In the genomic region with DNA sequence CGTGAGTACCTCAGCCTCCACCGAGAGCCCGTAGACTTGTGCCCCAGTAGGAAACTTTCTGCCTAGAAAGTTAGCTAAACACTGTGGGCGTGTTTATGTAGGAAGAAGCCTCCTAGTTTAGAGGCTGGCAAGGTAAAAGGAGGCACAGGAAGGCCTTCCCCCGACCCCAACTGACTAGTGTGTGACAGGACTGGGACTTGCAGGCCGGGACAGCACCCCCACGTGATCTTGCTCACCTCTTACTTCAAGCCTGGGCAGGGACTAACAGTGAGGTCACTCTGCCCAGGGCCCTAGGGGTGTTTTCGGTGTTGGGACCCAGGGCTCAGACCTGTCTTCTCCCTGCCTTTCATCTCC, we compare ENCODE assay signal across 8 cellular contexts. TPM values are rescaled to one million over a fixed set of nuclear protein-coding genes. Genes with fewer than 3 reads are reported as not detected.
DNase-seq lines count a peak whose midpoint lies in the region; ATAC-seq, FAIRE-seq and TF ChIP-seq lines count a peak whose summit lies in the region.

No MANE protein-coding gene starts in this region.

- CTCF ChIA-PET in CD8-positive, alpha-beta T cell (lab: Charles Lee): interaction anchor here (3.5 to 8.1 kb wide), 2 partner anchors 10 to 35 kb away, joined by 18 to 54 read pairs; no protein-coding TSS in a partner anchor
- CTCF ChIA-PET in naive thymus-derived CD4-positive, alpha-beta T cell (lab: Charles Lee): interaction anchor here (1.3 to 6.3 kb wide), 4 partner anchors 17 to 121 kb away, joined by 4 to 34 read pairs (median 5); no protein-coding TSS in a partner anchor

- POLR2A ChIA-PET in CD8-positive, alpha-beta T cell (lab: Charles Lee): interaction anchor here (1.0 to 3.1 kb wide), 6 partner anchors 12 to 173 kb away, joined by 4 to 14 read pairs (median 4); partner anchors contain the start of genes DUSP23, IGSF8 and SLAMF8
- POLR2A ChIA-PET in naive thymus-derived CD4-positive, alpha-beta T cell (lab: Charles Lee): interaction anchor here (0.6 to 4.6 kb wide), 9 partner anchors 8 to 913 kb away, joined by 3 to 30 read pairs (median 6); partner anchors contain the start of gene IGSF8

- H3K36me3 Mint-ChIP-seq in CD8-positive, alpha-beta T cell: peaks cover 28% of the 10 kb centered on the region
- peaks cover 0 to 24% (median 5%) of the 10 kb centered on the region in 5 donors for H3K36me3 Mint-ChIP-seq in naive thymus-derived CD4-positive, alpha-beta T cell

- FAIRE-seq in D721Med (lab: Jason Lieb, UNC) (no peak), GM12891 (lab: Jason Lieb, UNC) (no peak)

- H3K4me2 ChIP-seq in Loucy (ENCODE audit: low read depth, low read length, poor library complexity, severe bottlenecking): peak overlapping the region; percentile 99

- H3K4me1 Mint-ChIP-seq in CD8-positive, alpha-beta T cell (ENCODE audit: low read depth): peaks cover 47% of the 10 kb centered on the region
- peaks cover 31 to 50% (median 44%) of the 10 kb centered on the region in 7 donors for H3K4me1 Mint-ChIP-seq in naive thymus-derived CD4-positive, alpha-beta T cell

- H3K27ac ChIP-seq in CD8-positive, alpha-beta T cell (ENCODE audit: low read depth, low read length): peak overlapping the region; percentile 94
- peak overlapping the region; percentile 95 to 100 for H3K27ac ChIP-seq in coronary artery
- peak overlapping the region; percentile 95 for H3K27ac ChIP-seq in naive thymus-derived CD4-positive, alpha-beta T cell (ENCODE audit: low read depth, low read length)

- no peaks in the 10 kb centered on the region for H3K9me3 Mint-ChIP-seq in CD8-positive, alpha-beta T cell
- H3K9me3 Mint-ChIP-seq in naive thymus-derived CD4-positive, alpha-beta T cell: peaks cover 0 to 10% (median 0%) of the 10 kb centered on the region in 11 donors

- H3F3A ChIP-seq in Loucy (ENCODE audit: low read depth): no peaks in the 10 kb centered on the region

- peak overlapping the region; percentile 83 for H3K4me3 ChIP-seq in CD8-positive, alpha-beta T cell (ENCODE audit: low read depth, low read length)
- H3K4me3 ChIP-seq in Loucy (ENCODE audit: low read length, poor library complexity, severe bottlenecking): peak overlapping the region; percentile 91
- peak overlapping the region; percentile 87 for H3K4me3 ChIP-seq in coronary artery
- peak overlapping the region; percentile 95 for H3K4me3 ChIP-seq in naive thymus-derived CD4-positive, alpha-beta T cell (ENCODE audit: low read length)

- peak overlapping the region; percentile 96 for H3K9ac ChIP-seq in Loucy (ENCODE audit: low read depth, low read length, poor library complexity, severe bottlenecking)

- H3K4me3 Mint-ChIP-seq in CD8-positive, alpha-beta T cell: peak overlapping the region; percentile 95
- H3K4me3 Mint-ChIP-seq in naive thymus-derived CD4-positive, alpha-beta T cell: peak overlapping the region; percentile 88 to 99 (median 94)

- ATAC-seq in CD8-positive, alpha-beta T cell: peak; percentile 5
- peak; percentile 0 for ATAC-seq in GM21528 (IDR thresholded peaks at IDR 0.05; ENCODE audit: low FRiP score, unreplicated experiment)
- ATAC-seq in naive thymus-derived CD4-positive, alpha-beta T cell: peak; percentile 0

- no peaks in the 10 kb centered on the region for H3K27me3 Mint-ChIP-seq in CD8-positive, alpha-beta T cell (ENCODE audit: low read depth)
- H3K27me3 Mint-ChIP-seq in naive thymus-derived CD4-positive, alpha-beta T cell: peaks cover 0 to 11% (median 0%) of the 10 kb centered on the region in 5 donors

- no peaks in the 10 kb centered on the region for H3K9me2 ChIP-seq in Loucy (replicated peaks; ENCODE audit: low read depth, low read length)

- intact Hi-C loops in CD8-positive, alpha-beta T cell (cut with DNase I, micrococcal nuclease): loop anchor here (1.0 to 10.0 kb wide), 10 partner anchors 11 to 1469 kb away; partner anchors contain the start of genes IGSF9 (in 2 of the 2), DCAF8 (in 1 of the 2), DUSP23 (in 1 of the 2) and IGSF8 (in 1 of the 2)
- intact Hi-C loops in naive thymus-derived CD4-positive, alpha-beta T cell (cut with micrococcal nuclease): loop anchor here (1.0 to 10.0 kb wide), 14 partner anchors 11 to 1839 kb away; partner anchors contain the start of genes ATF6 (in 1 of the 2), COPA (in 1 of the 2), DUSP23 (in 1 of the 2) and FCGR3A (in 1 of the 2)

- peaks cover 45% of the 10 kb centered on the region for H4K20me1 ChIP-seq in Loucy (ENCODE audit: insufficient read depth, low read length, poor library complexity, severe bottlenecking)

- H3K27me3 ChIP-seq in CD8-positive, alpha-beta T cell (ENCODE audit: insufficient read depth, low read length): no peaks in the 10 kb centered on the region
- peaks cover 8% of the 10 kb centered on the region for H3K27me3 ChIP-seq in Loucy (ENCODE audit: insufficient read depth, low read length, poor library complexity, severe bottlenecking)
- no peaks in the 10 kb centered on the region for H3K27me3 ChIP-seq in naive thymus-derived CD4-positive, alpha-beta T cell (ENCODE audit: control insufficient read depth in 2 of 2, insufficient read depth in 2 of 2, low read length in 2 of 2)

- DNase-seq in CD8-positive, alpha-beta T cell: no peak
- no peak for DNase-seq in coronary artery (ENCODE audit: low spot score)
- no peak for DNase-seq in naive thymus-derived CD4-positive, alpha-beta T cell
- no peak for DNase-seq in D721Med (ENCODE audit: insufficient read length, low spot score)
- no peak for DNase-seq in DMS153 treated with DMSO at 0.1 percent for 48 hours (lab: John Stamatoyannopoulos, UW; ENCODE audit: unreplicated experiment)
- no peak for DNase-seq in GM12891 (ENCODE audit: insufficient read length, low spot score)

- H3K4me1 ChIP-seq in CD8-positive, alpha-beta T cell (ENCODE audit: insufficient read depth, low read length): peaks cover 35% of the 10 kb centered on the region
- peaks cover 34% of the 10 kb centered on the region for H3K4me1 ChIP-seq in Loucy (ENCODE audit: insufficient read depth, low read length, poor library complexity, severe bottlenecking)
- peaks cover 27 to 32% of the 10 kb centered on the region in 2 donors for H3K4me1 ChIP-seq in naive thymus-derived CD4-positive, alpha-beta T cell (ENCODE audit: control insufficient read depth in 2 of 2, insufficient read depth in 2 of 2, low read length in 2 of 2)

- TF ChIP-seq POLR2A in GM12891 (IDR thresholded peaks at IDR 0.05; ENCODE audit: low read depth, low read length): no peak

- H3K9me3 ChIP-seq in CD8-positive, alpha-beta T cell (ENCODE audit: low read length): no peaks in the 10 kb centered on the region
- no peaks in the 10 kb centered on the region for H3K9me3 ChIP-seq in Loucy (ENCODE audit: insufficient read depth, low read depth, low read length)
- H3K9me3 ChIP-seq in naive thymus-derived CD4-positive, alpha-beta T cell (ENCODE audit: control insufficient read depth in 2 of 3, low read length in 3 of 3): no peaks in the 10 kb centered on the region

- H2AFZ ChIP-seq in Loucy (ENCODE audit: low read length): peak overlapping the region; percentile 77

- TF ChIP-seq CTCF in CD8-positive, alpha-beta T cell (IDR thresholded peaks at IDR 0.05): no peak
- no peak for TF ChIP-seq CTCF in Loucy (conservative IDR thresholded peaks at IDR 0.05; ENCODE audit: low read length)
- TF ChIP-seq CTCF in coronary artery (IDR thresholded peaks at IDR 0.05): no peak
- TF ChIP-seq CTCF in D721Med (IDR thresholded peaks at IDR 0.05; ENCODE audit: insufficient read depth, missing control alignments): no peak

- H3K36me3 ChIP-seq in CD8-positive, alpha-beta T cell (ENCODE audit: insufficient read depth, low read length): peaks cover 9% of the 10 kb centered on the region
- H3K36me3 ChIP-seq in Loucy (ENCODE audit: insufficient read depth, low read length): peaks cover 6% of the 10 kb centered on the region; the same call in 1 of the 2 replicates
- H3K36me3 ChIP-seq in naive thymus-derived CD4-positive, alpha-beta T cell (ENCODE audit: control insufficient read depth in 2 of 3, insufficient read depth in 3 of 3, low read length in 3 of 3): peaks cover 0 to 12% (median 0%) of the 10 kb centered on the region in 3 experiments

- H3K79me2 ChIP-seq in Loucy (ENCODE audit: insufficient read depth, low read length): peaks cover 59% of the 10 kb centered on the region

- H3K27ac Mint-ChIP-seq in CD8-positive, alpha-beta T cell: peak overlapping the region; percentile 97
- H3K27ac Mint-ChIP-seq in naive thymus-derived CD4-positive, alpha-beta T cell: peak overlapping the region; percentile 96 to 100 (median 98)

TF ChIP-seq in GM12891, 5 proteins besides CTCF, POLR2A, EP300 and RAD21:
- no peak for TF ChIP-seq TAF1 (IDR thresholded peaks at IDR 0.05; ENCODE audit: low read depth, low read length)

RNA-seq across cellular contexts. Expression of gene TAGLN2, which starts 0.4 kb away (rescaled TPM):
- total RNA-seq in CD8-positive, alpha-beta T cell: 100 to 1,000 TPM; 235 to 238 TPM
- 100 to 1,000 TPM; 116 to 450 (median 284) TPM for total RNA-seq in naive thymus-derived CD4-positive, alpha-beta T cell
- 100 to 1,000 TPM; 449 to 662 TPM for polyA plus RNA-seq in naive thymus-derived CD4-positive, alpha-beta T cell
- 378 TPM for polyA plus RNA-seq in GM12891 (2012; ENCODE audit: low read depth, missing spikeins)

RNA-seq across cellular contexts. Expression of gene IGSF9, which starts 19.7 kb away (rescaled TPM):
- total RNA-seq in CD8-positive, alpha-beta T cell: not detected
- total RNA-seq in naive thymus-derived CD4-positive, alpha-beta T cell: under 1 TPM in 1 of 5 experiments, not detected in 4; 0.12 TPM
- polyA plus RNA-seq in naive thymus-derived CD4-positive, alpha-beta T cell: under 1 TPM in 1 of 2 donors, not detected in 1; 0.12 TPM
- 0.05 TPM for polyA plus RNA-seq in GM12891 (2012; ENCODE audit: low read depth, missing spikeins)

RNA-seq across cellular contexts. Expression of gene CFAP45, which starts 25.7 kb away (rescaled TPM):
- total RNA-seq in CD8-positive, alpha-beta T cell: 1 to 10 TPM; 4.9 to 7.1 TPM
- 1 to 10 TPM in 2 of 5 experiments, under 1 TPM in 3; 0.53 to 2.8 (median 0.92) TPM for total RNA-seq in naive thymus-derived CD4-positive, alpha-beta T cell
- polyA plus RNA-seq in naive thymus-derived CD4-positive, alpha-beta T cell: under 1 TPM; 0.17 to 0.57 TPM
- polyA plus RNA-seq in GM12891 (2012; ENCODE audit: low read depth, missing spikeins): 0.49 TPM

RNA-seq across cellular contexts. Expression of gene SLAMF9, which starts 28.3 kb away (rescaled TPM):
- total RNA-seq in CD8-positive, alpha-beta T cell: not detected
- total RNA-seq in naive thymus-derived CD4-positive, alpha-beta T cell: not detected
- not detected for polyA plus RNA-seq in naive thymus-derived CD4-positive, alpha-beta T cell
- not detected for polyA plus RNA-seq in GM12891 (2012; ENCODE audit: low read depth, missing spikeins)
